9 cellular contexts compared by ENCODE assay signal in genomic region chr6:12369781-12370262, GRCh38.
A peak's percentile ranks its signal among the peaks of the same experiment; 100 is the strongest.
DNase-seq lines count a peak whose midpoint lies in the region; ATAC-seq, FAIRE-seq and TF ChIP-seq lines count a peak whose summit lies in the region.
"Had no signal": no experiment of that assay in that cellular context is flagged by ENCODE, and none has a peak within 500 bp of the region (broad histone marks: within the 10 kb centered on the region; RNA-seq: fewer than 3 reads in every experiment).

No MANE protein-coding gene starts in this region.

- H3K4me1 ChIP-seq in osteoblast (ENCODE audit: insufficient read depth, low read length) (no peaks in the 10 kb centered on the region), Peyer's patch (peaks cover 0 to 7% (median 1%) of the 10 kb centered on the region in 4 donors)

- H3K4me2 ChIP-seq in osteoblast (ENCODE audit: insufficient read depth, low read length), result no peak overlapping the region

- no peak overlapping the region for H3K27ac ChIP-seq in osteoblast (ENCODE audit: low read depth, low read length)
- H3K27ac ChIP-seq in Peyer's patch, result no peak overlapping the region

- no peak overlapping the region for H3K4me3 ChIP-seq in osteoblast (ENCODE audit: insufficient read depth, low read length)
- H3K4me3 ChIP-seq in Peyer's patch, result no peak overlapping the region

- DNase-seq in M059J (ENCODE audit: low read depth) (peak; percentile 17), osteoblast (ENCODE audit: insufficient read length, low spot score, missing footprints) (no peak), glomerular visceral epithelial cell (ENCODE audit: extremely low spot score) (no peak), Peyer's patch (no peak), UCSD-AML1 (lab: John Stamatoyannopoulos, UW; ENCODE audit: unreplicated experiment) (no peak), urothelium cell line (ENCODE audit: low spot score) (no peak)
- DNase-seq: NCI-H510A treated with DMSO at 0.1 percent for 48 hours had no signal

- FAIRE-seq in urothelium cell line (lab: Jason Lieb, UNC), result no peak

- peaks cover 9% of the 10 kb centered on the region for H3K27me3 ChIP-seq in osteoblast (ENCODE audit: insufficient read depth, low read length)
- H3K27me3 ChIP-seq in Peyer's patch, result no peaks in the 10 kb centered on the region

- peak; percentile 4 for TF ChIP-seq CTCF in osteoblast (IDR thresholded peaks at IDR 0.05; ENCODE audit: extremely low read depth, low read depth, low read length)
- TF ChIP-seq CTCF in Peyer's patch (IDR thresholded peaks at IDR 0.05), result peak in 1 of 6 experiments; percentile 11

- no peaks in the 10 kb centered on the region for H4K20me1 ChIP-seq in osteoblast (ENCODE audit: insufficient read depth, low read length)

- no peaks in the 10 kb centered on the region for H3K36me3 ChIP-seq in osteoblast (ENCODE audit: insufficient read depth, low read length)
- no peaks in the 10 kb centered on the region for H3K36me3 ChIP-seq in Peyer's patch

- no peak for TF ChIP-seq POLR2A in Peyer's patch (IDR thresholded peaks at IDR 0.05)

- H3K9me3 ChIP-seq in osteoblast (ENCODE audit: low read depth, low read length), result no peaks in the 10 kb centered on the region
- H3K9me3 ChIP-seq in Peyer's patch, result no peaks in the 10 kb centered on the region

- no peak overlapping the region for H2AFZ ChIP-seq in osteoblast (ENCODE audit: low read length)

- no peaks in the 10 kb centered on the region for H3K79me2 ChIP-seq in osteoblast (ENCODE audit: insufficient read depth, low read length)

- ATAC-seq in GM18861 (IDR thresholded peaks at IDR 0.05; ENCODE audit: unreplicated experiment) (peak; percentile 58), HG02571 (IDR thresholded peaks at IDR 0.05; ENCODE audit: unreplicated experiment) (peak; percentile 72)
